ENCODE assay signal across 22 cellular contexts in the genomic region with DNA sequence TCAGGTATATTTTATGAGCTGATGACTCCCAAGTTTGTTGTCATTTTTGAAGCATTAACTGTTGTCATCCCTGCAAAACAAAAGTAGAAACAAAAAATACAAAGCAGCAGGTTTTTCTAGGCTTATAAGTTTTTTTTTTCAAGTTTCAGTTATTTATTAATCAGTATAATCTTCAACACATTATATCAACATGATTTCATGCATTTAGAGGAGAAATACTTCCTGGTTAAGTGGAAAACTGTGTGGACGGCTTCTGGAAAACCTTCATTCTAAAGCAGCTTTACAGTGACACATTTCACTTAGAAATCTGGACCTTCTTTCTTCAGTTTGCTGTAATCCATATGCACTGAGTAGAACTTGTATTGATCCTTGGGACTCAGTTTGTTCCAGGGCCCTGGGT. TPM values are rescaled to one million over a fixed set of nuclear protein-coding genes. Genes with fewer than 3 reads are reported as not detected.
"Had no signal": no experiment of that assay in that cellular context is flagged by ENCODE, and none has a peak within 500 bp of the region (broad histone marks: within the 10 kb centered on the region; RNA-seq: fewer than 3 reads in every experiment).

No MANE protein-coding gene starts in this region.

- DNase-seq: KBM-7, MG63, NCI-H1092, NCI-H1105 treated with DMSO at 0.1 percent for 48 hours, NCI-H1417 treated with DMSO at 0.1 percent for 48 hours, NCI-H146, NCI-H1694 treated with DMSO at 0.1 percent for 48 hours, NCI-H1930, NCI-H2081, NCI-H2107, NCI-H2227 treated with DMSO at 0.1 percent for 48 hours, NCI-H524, NCI-H69, NCI-H774, PC-3, SHP77, SK-N-SH, SW 1271 had no signal

- H3K36me3 ChIP-seq: MG63 had no signal

- H3K4me2 ChIP-seq: SK-N-SH had no signal

- H3K9me3 ChIP-seq: SK-N-SH had no signal

- H3K27ac ChIP-seq: RWPE1 had no signal

- H3K9ac ChIP-seq: SK-N-SH had no signal

- H3K27me3 ChIP-seq: MG63 had no signal

- ATAC-seq: Panc1, PC-3 had no signal

- H3K4me3 ChIP-seq: MG63 had no signal

RNA-seq across cellular contexts. Expression of a gene that starts 34.6 kb away (rescaled TPM):
- total RNA-seq: NCI-H460, PC-3, SK-MEL-5 had no signal
